Comparison of ENCODE assay signal across 7 cellular contexts in genomic region chr9:98034593-98035546, GRCh38. TPM values are rescaled to one million over a fixed set of nuclear protein-coding genes. Genes with fewer than 3 reads are reported as not detected.
DNase-seq lines count a peak whose midpoint lies in the region; ATAC-seq and TF ChIP-seq lines count a peak whose summit lies in the region.

No MANE protein-coding gene starts in this region.

- no peaks in the 10 kb centered on the region for H3K27me3 ChIP-seq in dorsolateral prefrontal cortex

- intact Hi-C loops in dorsolateral prefrontal cortex (cut with DNase I): loop anchor here (2.0 to 10.0 kb wide), 4 partner anchors 48 to 330 kb away; partner anchors contain the start of genes TRMO (in 2 of the 2) and ANP32B (in 1 of the 2)

- TF ChIP-seq CTCF in GM12864 (IDR thresholded peaks at IDR 0.05; ENCODE audit: low read depth, low read length, missing control alignments): peak; percentile 88
- TF ChIP-seq CTCF in dorsolateral prefrontal cortex (IDR thresholded peaks at IDR 0.05 in 54 of 56, conservative IDR thresholded peaks at IDR 0.05 in 2 of 56; ENCODE audit: low read depth in 1 of 56, partially characterized antibody in 56 of 56): peak; percentile 57 to 93 (median 86)

- peak; percentile 71 for ATAC-seq in HG02798 (IDR thresholded peaks at IDR 0.05; ENCODE audit: poor library complexity, unreplicated experiment)

- H3K4me3 ChIP-seq in GM12864 (ENCODE audit: low read depth, low read length) (peak overlapping the region; percentile 31), dorsolateral prefrontal cortex (peak overlapping the region in 25 of 59 donors; percentile 6 to 47 (median 25))

- peak; percentile 88 for DNase-seq in GM12864 (ENCODE audit: low read depth)
- DNase-seq in NCI-H460 (ENCODE audit: extremely low read depth, low read depth): peak; percentile 85
- DNase-seq in activated CD4-positive, alpha-beta T cell treated with anti-CD3 and anti-CD28 coated beads, Interleukin-2, amount 50 U/mL, for 1 hour: peak; percentile 94
- peak; percentile 65 to 88 (median 76) for DNase-seq in dorsolateral prefrontal cortex
- peak; percentile 84 to 91 for DNase-seq in lung microvascular endothelial cell (ENCODE audit: low read depth in 2 of 2)
- DNase-seq in stimulated activated CD8-positive, alpha-beta memory T cell treated with anti-CD3 and anti-CD28 coated beads, Interleukin-15, amount 100 ng/mL, for 1 hour (ENCODE audit: low read depth): peak; percentile 93

- H3K27ac ChIP-seq in dorsolateral prefrontal cortex: no peak overlapping the region

RNA-seq across cellular contexts. Expression of gene NANS, which starts 21.7 kb away (rescaled TPM):
- 75.5 and 80.8 TPM in 2 replicates for total RNA-seq in NCI-H460 (2014; rRNA removed; shearing (Covaris generic))
- 52.2 and 69.8 TPM in 2 replicates for polyA plus RNA-seq in NCI-H460 (2014; cell fraction: nucleus; rRNA removed)
- total RNA-seq in dorsolateral prefrontal cortex (10 to 100 TPM; 13.8 to 40.0 (median 23.9) TPM), lung microvascular endothelial cell (63.6 and 73.8 TPM in 2 replicates)

RNA-seq across cellular contexts. Expression of gene ANP32B, which starts 51.7 kb away (rescaled TPM):
- total RNA-seq in NCI-H460 (2014; rRNA removed; shearing (Covaris generic)): 34.6 and 72.5 TPM in 2 replicates
- 15.5 and 18.4 TPM in 2 replicates for polyA plus RNA-seq in NCI-H460 (2014; cell fraction: nucleus; rRNA removed)
- total RNA-seq in dorsolateral prefrontal cortex: 100 to 1,000 TPM in 12 of 120 experiments, 10 to 100 TPM in 108; 41.2 to 135 (median 66.8) TPM
- total RNA-seq in lung microvascular endothelial cell: 5.0 and 6.3 TPM in 2 replicates
